In the genomic region with DNA sequence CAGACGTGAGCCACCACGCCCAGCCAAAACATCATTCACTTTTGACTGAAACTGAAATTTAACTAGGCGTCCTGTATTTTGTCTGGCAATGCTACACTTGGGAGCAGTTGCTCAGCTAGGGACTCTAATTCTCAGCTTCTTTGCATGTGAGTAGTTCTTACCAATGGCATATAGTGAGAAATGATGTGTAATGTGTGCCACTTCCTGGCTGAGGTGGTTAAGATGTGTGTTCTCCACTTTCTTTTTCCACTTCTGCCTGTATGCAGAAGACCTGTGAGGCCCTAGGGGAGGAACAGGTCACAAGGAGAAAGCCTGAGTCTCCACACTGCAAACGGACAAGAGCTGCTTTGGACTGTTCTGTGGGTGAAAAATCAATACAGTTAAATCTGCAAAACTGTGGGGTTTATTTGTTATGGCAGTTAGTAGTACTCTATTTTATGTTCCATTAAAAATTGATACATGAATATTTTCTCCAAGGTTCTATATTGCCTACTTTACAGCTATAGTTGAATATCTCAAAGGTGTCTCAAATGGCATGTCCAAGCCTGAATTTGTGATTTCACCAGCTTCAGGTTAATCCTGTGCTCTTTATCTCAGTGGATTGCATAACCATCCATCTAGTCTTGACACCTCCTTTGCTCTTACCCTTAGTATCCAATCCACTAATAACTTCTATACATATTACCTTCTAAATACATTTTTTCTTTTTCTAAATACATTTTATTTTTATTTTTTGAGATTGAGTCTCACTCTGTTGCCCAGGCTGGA, we compare ENCODE assay signal across 13 cellular contexts. TPM values are rescaled to one million over a fixed set of nuclear protein-coding genes. Genes with fewer than 3 reads are reported as not detected.
DNase-seq lines count a peak whose midpoint lies in the region; ATAC-seq and TF ChIP-seq lines count a peak whose summit lies in the region.
"Had no signal": no experiment of that assay in that cellular context is flagged by ENCODE, and none has a peak within 500 bp of the region (broad histone marks: within the 10 kb centered on the region; RNA-seq: fewer than 3 reads in every experiment).

No MANE protein-coding gene starts in this region.

- H3K9me3 Mint-ChIP-seq in activated naive CD8-positive, alpha-beta T cell treated with anti-CD3 and anti-CD28 coated beads, Interleukin-2, amount 50 U/mL, for 24 hours, result peaks cover 5% of the 10 kb centered on the region
- H3K9me3 Mint-ChIP-seq: GM23338 had no signal

- DNase-seq in activated naive CD8-positive, alpha-beta T cell treated with anti-CD3 and anti-CD28 coated beads, Interleukin-2, amount 50 U/mL, for 24 hours, result peak; percentile 14
- no peak for DNase-seq in globus pallidus (ENCODE audit: low spot score)
- DNase-seq in NCI-H1436 (lab: John Stamatoyannopoulos, UW), result no peak
- DNase-seq in activated CD4-positive, CD25-positive, alpha-beta regulatory T cell (lab: John Stamatoyannopoulos, UW), result no peak
- no peak for DNase-seq in ovary
- DNase-seq: Caco-2, left cardiac atrium, NCI-H1417 treated with DMSO at 0.1 percent for 48 hours, SHP77 had no signal

- H3K36me3 Mint-ChIP-seq in activated naive CD8-positive, alpha-beta T cell treated with anti-CD3 and anti-CD28 coated beads, Interleukin-2, amount 50 U/mL, for 24 hours (ENCODE audit: low read depth), result no peaks in the 10 kb centered on the region

- H3K36me3 ChIP-seq in ovary, result no peaks in the 10 kb centered on the region

- intact Hi-C loops in ovary (cut with DNase I), result loop anchor here in 3 of 4 donors (5.0 to 10.0 kb wide), 3 partner anchors 60 to 678 kb away; no protein-coding TSS in a partner anchor

- H3K27ac Mint-ChIP-seq in activated naive CD8-positive, alpha-beta T cell treated with anti-CD3 and anti-CD28 coated beads, Interleukin-2, amount 50 U/mL, for 24 hours, result peak overlapping the region; percentile 25
- H3K27ac Mint-ChIP-seq: GM23338 had no signal

- H3K27ac ChIP-seq in ovary, result no peak overlapping the region

- no peak for TF ChIP-seq EP300 in ovary (IDR thresholded peaks at IDR 0.05)

- H3K4me1 ChIP-seq in ovary (ENCODE audit: insufficient read depth), result no peaks in the 10 kb centered on the region
- H3K4me1 ChIP-seq: Caco-2 had no signal

- TF ChIP-seq CTCF in ovary (IDR thresholded peaks at IDR 0.05), result no peak

- peaks cover 20% of the 10 kb centered on the region for H3K4me1 Mint-ChIP-seq in activated naive CD8-positive, alpha-beta T cell treated with anti-CD3 and anti-CD28 coated beads, Interleukin-2, amount 50 U/mL, for 24 hours
- H3K4me1 Mint-ChIP-seq: GM23338 had no signal

- no peak overlapping the region for H3K4me3 ChIP-seq in ovary
- H3K4me3 ChIP-seq: GM23338 had no signal

- peak overlapping the region; percentile 4 for H3K4me3 Mint-ChIP-seq in activated naive CD8-positive, alpha-beta T cell treated with anti-CD3 and anti-CD28 coated beads, Interleukin-2, amount 50 U/mL, for 24 hours
- H3K4me3 Mint-ChIP-seq: GM23338 had no signal

- H3K27me3 Mint-ChIP-seq in activated naive CD8-positive, alpha-beta T cell treated with anti-CD3 and anti-CD28 coated beads, Interleukin-2, amount 50 U/mL, for 24 hours, result peaks cover 10% of the 10 kb centered on the region

- peak; percentile 86 for ATAC-seq in GM18508 (IDR thresholded peaks at IDR 0.05; ENCODE audit: insufficient read depth, unreplicated experiment)
- ATAC-seq in GM19468 (IDR thresholded peaks at IDR 0.05; ENCODE audit: extremely low read depth, unreplicated experiment), result peak; percentile 75
- peak; percentile 67 for ATAC-seq in HG03095 (IDR thresholded peaks at IDR 0.05; ENCODE audit: unreplicated experiment)
- ATAC-seq in activated naive CD8-positive, alpha-beta T cell treated with anti-CD3 and anti-CD28 coated beads, Interleukin-2, amount 50 U/mL, for 24 hours, result peak; percentile 100
- ATAC-seq: GM23338, left cardiac atrium had no signal

- H3K27me3 ChIP-seq in ovary, result no peaks in the 10 kb centered on the region

- no peaks in the 10 kb centered on the region for H3K9me3 ChIP-seq in ovary
- H3K9me3 ChIP-seq: Caco-2 had no signal

- TF ChIP-seq POLR2A in ovary (IDR thresholded peaks at IDR 0.05), result no peak

- WGBS in ovary, 3 donors, result 90 to 95% (median 93%) methylated on average over 4 of the region's 4 CpGs

RNA-seq across cellular contexts. Expression of a gene that starts 59.3 kb away (rescaled TPM):
- 10 to 100 TPM; 29.9 to 74.3 (median 37.2) TPM for total RNA-seq in ovary
- 10 to 100 TPM; 26.9 to 33.3 TPM for polyA plus RNA-seq in ovary
